Comparison of ENCODE assay signal across 8 cellular contexts in the genomic region with DNA sequence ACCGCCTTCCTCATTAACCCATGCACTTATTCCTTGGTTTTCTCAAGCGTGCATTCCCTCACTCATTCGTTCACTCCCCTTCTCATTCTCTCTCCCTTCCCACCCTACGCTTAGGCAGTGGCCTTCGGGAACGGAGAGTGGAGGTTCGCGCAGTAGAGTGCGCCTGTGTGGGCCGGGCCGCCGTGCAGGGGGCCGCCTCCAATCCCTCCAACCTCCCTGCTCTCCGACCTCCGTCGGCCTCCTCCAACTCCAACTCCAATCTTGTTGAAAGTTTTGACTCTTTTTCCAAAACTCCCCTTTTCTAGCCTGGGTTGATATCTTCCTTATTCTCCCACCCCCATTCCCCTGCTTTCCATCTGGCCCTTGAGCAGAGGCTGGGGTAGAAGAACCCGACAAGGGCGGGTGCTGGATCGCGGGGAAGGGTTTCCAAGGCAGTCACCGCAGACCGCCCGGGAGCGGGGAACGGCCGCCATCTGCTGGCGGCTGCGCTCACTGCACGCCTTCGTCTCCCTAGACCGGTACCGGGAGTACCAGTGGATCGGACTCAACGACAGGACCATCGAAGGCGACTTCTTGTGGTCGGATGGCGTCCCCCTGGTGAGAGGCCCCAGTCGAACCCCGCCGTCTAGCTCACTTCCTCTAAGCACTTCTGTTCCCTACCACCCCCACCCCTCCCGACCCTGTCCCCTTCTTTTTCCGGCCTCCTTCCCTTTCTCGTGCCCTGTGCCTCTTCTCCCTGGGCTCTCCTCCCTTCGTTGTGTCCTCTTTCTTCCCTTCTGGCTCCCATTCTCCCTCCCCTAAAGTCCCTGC. TPM values are rescaled to one million over a fixed set of nuclear protein-coding genes. Genes with fewer than 3 reads are reported as not detected.
DNase-seq lines count a peak whose midpoint lies in the region; ATAC-seq and TF ChIP-seq lines count a peak whose summit lies in the region.

No MANE protein-coding gene starts in this region.

- H3K27ac Mint-ChIP-seq in effector memory CD8-positive, alpha-beta T cell, result peak overlapping the region; percentile 21 to 74

- no peak overlapping the region for H3K4ac ChIP-seq in mesendoderm (ENCODE audit: low read depth, low read length)

- no peak overlapping the region for H3K18ac ChIP-seq in mesendoderm (ENCODE audit: low read length)

- no peak overlapping the region for H2BK15ac ChIP-seq in mesendoderm (replicated peaks; ENCODE audit: low read depth)

- no peak overlapping the region for H2BK5ac ChIP-seq in mesendoderm (ENCODE audit: low read length)

- peak overlapping the region; percentile 85 to 88 for H3K4me3 Mint-ChIP-seq in effector memory CD8-positive, alpha-beta T cell

- no peaks in the 10 kb centered on the region for H3K79me1 ChIP-seq in mesendoderm (ENCODE audit: low read length)

- H4K8ac ChIP-seq in mesendoderm (ENCODE audit: low read depth, low read length), result no peak overlapping the region

- no peaks in the 10 kb centered on the region for H3K36me3 ChIP-seq in mesendoderm (ENCODE audit: control insufficient read depth, insufficient read depth, low read length)

- peak; percentile 20 for TF ChIP-seq POLR2A in GM18505 (IDR thresholded peaks at IDR 0.05; ENCODE audit: borderline replicate concordance, extremely low read depth, insufficient read depth, insufficient read length)

- H3K27me3 Mint-ChIP-seq in effector memory CD8-positive, alpha-beta T cell, result peaks cover 52 to 54% of the 10 kb centered on the region in 2 donors

- WGBS in mesendoderm (ENCODE audit: extremely low coverage, insufficient coverage, low lambda C conversion rate), result no CpG with 5 or more reads among the region's 45 CpGs

- H3K23ac ChIP-seq in mesendoderm (ENCODE audit: low read length), result peak overlapping the region; percentile 81

- peak overlapping the region; percentile 53 for H3K9ac ChIP-seq in mesendoderm (ENCODE audit: low read length)

- H3K56ac ChIP-seq in mesendoderm (ENCODE audit: low read length), result peak overlapping the region; percentile 62

- H3K36me3 Mint-ChIP-seq in effector memory CD8-positive, alpha-beta T cell (ENCODE audit: insufficient read depth), result peaks cover 17% of the 10 kb centered on the region

- H2BK120ac ChIP-seq in mesendoderm (ENCODE audit: low read depth, low read length), result no peak overlapping the region

- peak overlapping the region; percentile 17 for H3K4me3 ChIP-seq in mesendoderm (ENCODE audit: low read length)

- H3K9me3 Mint-ChIP-seq in effector memory CD8-positive, alpha-beta T cell, result no peaks in the 10 kb centered on the region

- peak; percentile 67 for DNase-seq in A172 (ENCODE audit: low spot score)
- DNase-seq in NCI-H524 (lab: John Stamatoyannopoulos, UW), result peak; percentile 57 to 63
- DNase-seq in activated CD8-positive, alpha-beta memory T cell treated with anti-CD3 and anti-CD28 coated beads for 1 hour (ENCODE audit: extremely low read depth in 1 of 2, low read depth in 1 of 2), result peak; percentile 19 to 68
- DNase-seq in effector memory CD8-positive, alpha-beta T cell, result peak; percentile 60 to 73 (median 71)
- DNase-seq in mesendoderm, result peak; percentile 72
- peak; percentile 30 for DNase-seq in stimulated activated CD8-positive, alpha-beta memory T cell treated with anti-CD3 and anti-CD28 coated beads, Interleukin-12 subunit alpha, Interleukin-12 subunit beta, amount 100 ng/mL, for 24 hours (ENCODE audit: extremely low read depth)

- no peak overlapping the region for H3K27ac ChIP-seq in mesendoderm (ENCODE audit: low read depth, low read length)

- peaks cover 9% of the 10 kb centered on the region for H3K4me1 ChIP-seq in mesendoderm (ENCODE audit: control insufficient read depth, low read depth, low read length)

- H3K4me2 ChIP-seq in mesendoderm (ENCODE audit: low read length), result peak overlapping the region; percentile 95

- H3K4me1 Mint-ChIP-seq in effector memory CD8-positive, alpha-beta T cell (ENCODE audit: low read depth in 2 of 2), result peaks cover 43 to 46% of the 10 kb centered on the region in 2 donors

- H3K27me3 ChIP-seq in mesendoderm (ENCODE audit: insufficient read depth, low read length, poor library complexity), result peaks cover 5% of the 10 kb centered on the region

- H3K79me2 ChIP-seq in mesendoderm (ENCODE audit: control insufficient read depth, insufficient read depth, low read length), result no peaks in the 10 kb centered on the region

- H4K5ac ChIP-seq in mesendoderm (ENCODE audit: low read length), result no peak overlapping the region

- no peak for ATAC-seq in GM18505 (IDR thresholded peaks at IDR 0.05; ENCODE audit: unreplicated experiment)
- ATAC-seq in effector memory CD8-positive, alpha-beta T cell (replicated peaks), result peak; percentile 35
- no peak for ATAC-seq in GM18511 (IDR thresholded peaks at IDR 0.05; ENCODE audit: unreplicated experiment)

- H2AK5ac ChIP-seq in mesendoderm (ENCODE audit: low read length), result no peak overlapping the region

RNA-seq across cellular contexts. Expression of a gene that starts 15.4 kb away (rescaled TPM):
- not detected in 2 replicates for total RNA-seq in A172 (2014; rRNA removed; shearing (Covaris generic))
- 0.88 TPM for polyA plus RNA-seq in mesendoderm (2013, experiment 1 of 2)
- polyA plus RNA-seq in mesendoderm (2013, experiment 2 of 2), result 0.91 TPM

RNA-seq across cellular contexts. Expression of a gene that starts 19.8 kb away (rescaled TPM):
- total RNA-seq in A172 (2014; rRNA removed; shearing (Covaris generic)), result 60.4 and 105 TPM in 2 replicates
- polyA plus RNA-seq in mesendoderm (2013, experiment 1 of 2), result 77.7 TPM
- 79.9 TPM for polyA plus RNA-seq in mesendoderm (2013, experiment 2 of 2)

RNA-seq across cellular contexts. Expression of a gene that starts 38.2 kb away (rescaled TPM):
- total RNA-seq in A172 (2014; rRNA removed; shearing (Covaris generic)), result 0.26 TPM in 1 of 2 replicates, not detected in the other
- polyA plus RNA-seq in mesendoderm (2013, experiment 1 of 2), result not detected
- polyA plus RNA-seq in mesendoderm (2013, experiment 2 of 2), result 0.04 TPM

RNA-seq across cellular contexts. Expression of a gene that starts 48.0 kb away (rescaled TPM):
- total RNA-seq in A172 (2014; rRNA removed; shearing (Covaris generic)), result 5.4 and 6.3 TPM in 2 replicates
- polyA plus RNA-seq in mesendoderm (2013, experiment 1 of 2), result 52.0 TPM
- 49.6 TPM for polyA plus RNA-seq in mesendoderm (2013, experiment 2 of 2)

RNA-seq across cellular contexts. Expression of a gene that starts 56.1 kb away (rescaled TPM):
- 53.1 and 54.1 TPM in 2 replicates for total RNA-seq in A172 (2014; rRNA removed; shearing (Covaris generic))
- polyA plus RNA-seq in mesendoderm (2013, experiment 1 of 2), result 111 TPM
- 111 TPM for polyA plus RNA-seq in mesendoderm (2013, experiment 2 of 2)
